ENCODE assay signal across 9 cellular contexts in the genomic region with DNA sequence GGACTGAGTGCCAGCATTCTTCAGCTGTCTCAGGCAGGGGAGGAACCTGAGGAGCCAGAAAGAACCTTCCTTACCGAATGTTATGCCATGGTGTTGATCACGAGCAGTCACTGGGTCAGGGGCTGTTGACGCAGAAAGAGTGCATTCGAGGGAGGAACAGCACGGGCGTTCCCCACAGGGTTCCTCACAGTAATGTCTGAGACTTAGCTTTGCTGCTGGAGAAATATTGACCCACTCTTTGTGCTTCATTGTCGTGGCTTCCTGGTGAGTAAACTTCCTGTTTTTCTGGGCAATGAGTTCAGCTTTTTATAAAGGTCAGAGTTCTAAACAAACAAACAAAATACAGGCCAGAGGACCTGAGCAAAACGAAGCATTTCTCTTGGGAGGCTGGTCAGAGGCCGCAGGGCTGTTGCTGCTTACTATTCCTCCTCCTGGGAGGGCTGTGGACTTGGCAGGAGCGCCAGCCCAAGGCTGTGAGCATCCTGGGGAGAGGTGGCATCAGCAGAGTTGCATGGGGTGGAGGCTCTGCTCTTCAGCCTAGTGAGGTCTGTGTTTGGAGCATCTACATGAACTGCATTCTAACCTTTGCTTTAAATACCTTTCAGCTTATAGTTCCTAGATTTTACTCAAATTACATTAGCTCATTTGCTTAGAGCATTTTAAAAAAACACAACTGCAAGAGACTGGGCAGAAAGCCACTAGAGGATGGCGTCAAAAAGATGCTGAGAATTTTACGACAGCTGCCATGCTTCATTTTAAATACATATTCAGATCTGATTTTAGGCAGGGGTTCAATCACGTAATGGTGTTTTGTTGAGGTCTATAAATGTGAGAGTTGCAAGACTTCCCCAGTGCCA.
DNase-seq lines count a peak whose midpoint lies in the region; ATAC-seq and TF ChIP-seq lines count a peak whose summit lies in the region.
"Had no signal": no experiment of that assay in that cellular context is flagged by ENCODE, and none has a peak within 500 bp of the region (broad histone marks: within the 10 kb centered on the region; RNA-seq: fewer than 3 reads in every experiment).

No MANE protein-coding gene starts in this region.

- H3K4me3 ChIP-seq in cardiac fibroblast (replicated peaks in 1 of 2; ENCODE audit: low read depth in 2 of 2, low read length in 2 of 2): no peak overlapping the region
- H3K4me3 ChIP-seq in tibial artery: no peak overlapping the region

- H3K27me3 Mint-ChIP-seq in naive thymus-derived CD8-positive, alpha-beta T cell: no peaks in the 10 kb centered on the region

- intact Hi-C loops in tibial artery (cut with DNase I; ENCODE audit: low total_unique reads): no loop called here

- peaks cover 0 to 15% (median 3%) of the 10 kb centered on the region in 4 donors for H3K4me1 Mint-ChIP-seq in naive thymus-derived CD8-positive, alpha-beta T cell

- H3K4me1 ChIP-seq in tibial artery: peaks cover 0 to 4% (median 0%) of the 10 kb centered on the region in 4 donors

- TF ChIP-seq CTCF in cardiac fibroblast (IDR thresholded peaks at IDR 0.05; ENCODE audit: low read depth, low read length): no peak
- no peak for TF ChIP-seq CTCF in tibial artery (IDR thresholded peaks at IDR 0.05)

- DNase-seq in DMS153 (lab: John Stamatoyannopoulos, UW): peak; percentile 46
- DNase-seq in NCI-H146 (lab: John Stamatoyannopoulos, UW): peak; percentile 55
- peak; percentile 84 to 95 for DNase-seq in cardiac fibroblast (ENCODE audit: low read depth in 2 of 2)
- DNase-seq in naive thymus-derived CD8-positive, alpha-beta T cell: no peak
- no peak for DNase-seq in DMS 273 (lab: John Stamatoyannopoulos, UW; ENCODE audit: unreplicated experiment)
- DNase-seq in NCI-H82 (lab: John Stamatoyannopoulos, UW): no peak
- no peak for DNase-seq in tibial artery
- DNase-seq: hippocampal formation had no signal

- H3K36me3 ChIP-seq in tibial artery: peaks cover 0 to 21% (median 18%) of the 10 kb centered on the region in 3 donors

- H3K9me3 ChIP-seq in tibial artery: no peaks in the 10 kb centered on the region

- peaks cover 0 to 2% (median 0%) of the 10 kb centered on the region in 9 donors for H3K9me3 Mint-ChIP-seq in naive thymus-derived CD8-positive, alpha-beta T cell

- POLR2A ChIA-PET in naive thymus-derived CD8-positive, alpha-beta T cell (lab: Charles Lee): no interaction called here

- peak overlapping the region in 2 of 10 donors; percentile 47 to 60 for H3K4me3 Mint-ChIP-seq in naive thymus-derived CD8-positive, alpha-beta T cell

- H3K27me3 ChIP-seq in tibial artery: no peaks in the 10 kb centered on the region

- peak overlapping the region in 6 of 10 donors; percentile 14 to 84 (median 69) for H3K27ac Mint-ChIP-seq in naive thymus-derived CD8-positive, alpha-beta T cell

- H3K27ac ChIP-seq in tibial artery: no peak overlapping the region

- H3K36me3 Mint-ChIP-seq in naive thymus-derived CD8-positive, alpha-beta T cell: peaks cover 41 to 95% (median 88%) of the 10 kb centered on the region in 3 donors

- no peak for ATAC-seq in naive thymus-derived CD8-positive, alpha-beta T cell
- no peak for ATAC-seq in HG02884 (IDR thresholded peaks at IDR 0.05; ENCODE audit: unreplicated experiment)

Comparison
In these comparisons a context has a peak if more than half of its experiments do, and no peak if none do; other contexts are left out.
1. DNase-seq: peak in DMS153 (single experiment), NCI-H146 (single experiment) and cardiac fibroblast (2 of 2); none in naive thymus-derived CD8-positive, alpha-beta T cell (0 of 10), DMS 273 (single experiment), NCI-H82 (single experiment) and tibial artery (0 of 2).